ENCODE assay signal across 10 cellular contexts in the genomic region with DNA sequence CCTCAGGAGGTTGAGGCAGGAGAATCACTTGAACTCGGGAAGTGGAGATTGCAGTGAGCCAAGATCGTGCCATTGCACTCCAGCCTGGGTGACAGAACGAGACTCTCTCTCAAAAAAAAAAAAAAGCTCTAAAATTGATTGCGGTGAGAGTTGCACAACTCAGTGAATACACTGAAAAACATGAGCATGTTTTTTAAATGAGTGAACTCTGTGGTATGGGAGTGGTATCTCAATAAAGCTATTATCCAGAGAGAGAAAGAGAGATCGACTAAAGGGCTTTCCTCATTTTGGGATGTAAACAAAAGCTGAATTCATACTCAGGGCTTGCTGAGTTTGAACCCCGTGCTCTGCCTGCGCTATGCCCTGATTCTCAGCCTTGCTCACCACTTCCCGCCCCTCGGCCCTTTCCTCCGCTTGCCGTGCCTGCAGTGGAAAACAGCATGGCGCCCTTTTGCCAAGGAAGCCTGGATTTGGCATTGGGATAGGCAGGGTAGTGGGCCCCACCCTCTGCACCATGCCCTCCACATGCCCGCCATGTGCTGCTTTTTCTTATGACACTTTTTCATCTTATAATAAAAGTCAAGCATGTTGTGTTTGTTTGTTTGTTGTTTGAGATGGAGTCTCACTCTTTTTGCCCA.
DNase-seq lines count a peak whose midpoint lies in the region; ATAC-seq lines count a peak whose summit lies in the region.
"Had no signal": no experiment of that assay in that cellular context is flagged by ENCODE, and none has a peak within 500 bp of the region (broad histone marks: within the 10 kb centered on the region; RNA-seq: fewer than 3 reads in every experiment).

No MANE protein-coding gene starts in this region.

- 30 to 40% methylated on average over 13 of the region's 13 CpGs for WGBS in GM23248 (ENCODE audit: low coverage in 1 of 2, low lambda C conversion rate in 2 of 2, missing lambda C conversion rate in 2 of 2), 2 experiments
- no CpG with 5 or more reads among the region's 13 CpGs for WGBS in mesendoderm (ENCODE audit: extremely low coverage, insufficient coverage, low lambda C conversion rate)

- H3K4me2 ChIP-seq in GM23248 (ENCODE audit: unreplicated experiment) (peak overlapping the region; percentile 77), mesendoderm (ENCODE audit: low read length) (no peak overlapping the region)

- H2BK5ac ChIP-seq in mesendoderm (ENCODE audit: low read length), result no peak overlapping the region

- H3K36me3 ChIP-seq in GM23248 (ENCODE audit: low read depth), result no peaks in the 10 kb centered on the region; the same call in 1 of the 2 replicates
- H3K36me3 ChIP-seq in mesendoderm (ENCODE audit: control insufficient read depth, insufficient read depth, low read length), result no peaks in the 10 kb centered on the region

- no peaks in the 10 kb centered on the region for H3K9me3 ChIP-seq in GM23248 (ENCODE audit: low read depth)

- H3K27ac Mint-ChIP-seq in activated T-helper 1 cell treated with anti-CD3 and anti-CD28 coated beads, Interleukin-12 subunit alpha, Interleukin-12 subunit beta, Interleukin-2, Interleukin-4 antibody, amounts not matched to agents 30 ng/mL and 10 ng/mL and 1 ng/mL, durations not matched to agents 14 hours and 24 hours and 36 hours, result peak overlapping the region; percentile 58

- H3K79me2 ChIP-seq in GM23248 (ENCODE audit: insufficient read depth) (no peaks in the 10 kb centered on the region), mesendoderm (ENCODE audit: control insufficient read depth, insufficient read depth, low read length) (no peaks in the 10 kb centered on the region)

- H3K9ac ChIP-seq in GM23248 (peak overlapping the region; percentile 88), mesendoderm (ENCODE audit: low read length) (no peak overlapping the region)

- H4K8ac ChIP-seq in mesendoderm (ENCODE audit: low read depth, low read length), result no peak overlapping the region

- no peak overlapping the region for H2BK15ac ChIP-seq in mesendoderm (replicated peaks; ENCODE audit: low read depth)

- intact Hi-C loops in activated T-helper 1 cell treated with anti-CD3 and anti-CD28 coated beads, Interleukin-12 subunit alpha, Interleukin-12 subunit beta, Interleukin-2, Interleukin-4 antibody, amounts not matched to agents 30 ng/mL and 10 ng/mL and 1 ng/mL, durations not matched to agents 14 hours and 24 hours and 36 hours (cut with micrococcal nuclease), result no loop called here

- H2AK5ac ChIP-seq in mesendoderm (ENCODE audit: low read length), result no peak overlapping the region

- peaks cover 61% of the 10 kb centered on the region for H3K4me1 ChIP-seq in GM23248 (ENCODE audit: insufficient read depth)
- no peaks in the 10 kb centered on the region for H3K4me1 ChIP-seq in mesendoderm (ENCODE audit: control insufficient read depth, low read depth, low read length)

- H3F3A ChIP-seq in GM23248 (ENCODE audit: insufficient read depth), result peaks cover 48% of the 10 kb centered on the region

- no peaks in the 10 kb centered on the region for H3K9me2 ChIP-seq in GM23248 (ENCODE audit: insufficient read depth)

- peaks cover 7% of the 10 kb centered on the region for H3K36me3 Mint-ChIP-seq in activated T-helper 1 cell treated with anti-CD3 and anti-CD28 coated beads, Interleukin-12 subunit alpha, Interleukin-12 subunit beta, Interleukin-2, Interleukin-4 antibody, amounts not matched to agents 30 ng/mL and 10 ng/mL and 1 ng/mL, durations not matched to agents 14 hours and 24 hours and 36 hours (ENCODE audit: low read depth)

- ATAC-seq in GM18870 (IDR thresholded peaks at IDR 0.05; ENCODE audit: unreplicated experiment) (no peak), HG03460 (IDR thresholded peaks at IDR 0.05; ENCODE audit: unreplicated experiment) (no peak)

- no peak overlapping the region for H3K18ac ChIP-seq in mesendoderm (ENCODE audit: low read length)

- H3K27me3 Mint-ChIP-seq in activated T-helper 1 cell treated with anti-CD3 and anti-CD28 coated beads, Interleukin-12 subunit alpha, Interleukin-12 subunit beta, Interleukin-2, Interleukin-4 antibody, amounts not matched to agents 30 ng/mL and 10 ng/mL and 1 ng/mL, durations not matched to agents 14 hours and 24 hours and 36 hours (ENCODE audit: insufficient read depth), result no peaks in the 10 kb centered on the region

- H3K4ac ChIP-seq in mesendoderm (ENCODE audit: low read depth, low read length), result no peak overlapping the region

- H2AFZ ChIP-seq in GM23248, result no peak overlapping the region

- peak; percentile 73 for DNase-seq in AG08395 (ENCODE audit: low spot score)
- peak; percentile 90 for DNase-seq in GM23248
- DNase-seq in activated T-helper 1 cell treated with anti-CD3 and anti-CD28 coated beads, Interleukin-12 subunit alpha, Interleukin-12 subunit beta, Interleukin-2, Interleukin-4 antibody, amounts not matched to agents 30 ng/mL and 10 ng/mL and 1 ng/mL, durations not matched to agents 14 hours and 24 hours and 36 hours (ENCODE audit: low spot score), result no peak
- peak; percentile 91 for DNase-seq in iris pigment epithelial cell (ENCODE audit: low read depth)
- no peak for DNase-seq in mesendoderm
- DNase-seq in NCI-H2107 (lab: John Stamatoyannopoulos, UW), result no peak
- DNase-seq: activated T-cell treated with anti-CD3 and anti-CD28 coated beads, Interleukin-2, amount 50 U/mL, for 1 hour; SHP77 had no signal

- H3K4me1 Mint-ChIP-seq in activated T-helper 1 cell treated with anti-CD3 and anti-CD28 coated beads, Interleukin-12 subunit alpha, Interleukin-12 subunit beta, Interleukin-2, Interleukin-4 antibody, amounts not matched to agents 30 ng/mL and 10 ng/mL and 1 ng/mL, durations not matched to agents 14 hours and 24 hours and 36 hours (ENCODE audit: low read depth), result peaks cover 57% of the 10 kb centered on the region

- peak overlapping the region; percentile 57 for H3K4me3 Mint-ChIP-seq in activated T-helper 1 cell treated with anti-CD3 and anti-CD28 coated beads, Interleukin-12 subunit alpha, Interleukin-12 subunit beta, Interleukin-2, Interleukin-4 antibody, amounts not matched to agents 30 ng/mL and 10 ng/mL and 1 ng/mL, durations not matched to agents 14 hours and 24 hours and 36 hours

- no peak overlapping the region for H3K23ac ChIP-seq in mesendoderm (ENCODE audit: low read length)

- H3K4me3 ChIP-seq in GM23248, result peak overlapping the region; percentile 28; the same call in 1 of the 2 replicates
- H3K4me3 ChIP-seq in mesendoderm (ENCODE audit: low read length), result no peak overlapping the region

- H4K20me1 ChIP-seq in GM23248 (ENCODE audit: insufficient read depth), result no peaks in the 10 kb centered on the region

- no peak overlapping the region for H4K5ac ChIP-seq in mesendoderm (ENCODE audit: low read length)

- no peaks in the 10 kb centered on the region for H3K79me1 ChIP-seq in mesendoderm (ENCODE audit: low read length)

- H2BK120ac ChIP-seq in mesendoderm (ENCODE audit: low read depth, low read length), result no peak overlapping the region

- H3K9me3 Mint-ChIP-seq in activated T-helper 1 cell treated with anti-CD3 and anti-CD28 coated beads, Interleukin-12 subunit alpha, Interleukin-12 subunit beta, Interleukin-2, Interleukin-4 antibody, amounts not matched to agents 30 ng/mL and 10 ng/mL and 1 ng/mL, durations not matched to agents 14 hours and 24 hours and 36 hours, result peaks cover 10% of the 10 kb centered on the region

- in situ Hi-C loops in GM23248 (cut with MboI), result no loop called here

- H3K27me3 ChIP-seq in GM23248 (replicated peaks; ENCODE audit: insufficient read depth) (no peaks in the 10 kb centered on the region), mesendoderm (ENCODE audit: insufficient read depth, low read length, poor library complexity) (no peaks in the 10 kb centered on the region)

- peak overlapping the region; percentile 100 for H3K27ac ChIP-seq in GM23248
- H3K27ac ChIP-seq in mesendoderm (ENCODE audit: low read depth, low read length), result no peak overlapping the region

- no peak overlapping the region for H3K56ac ChIP-seq in mesendoderm (ENCODE audit: low read length)

Comparison
In these comparisons a context has a peak if more than half of its experiments do, and no peak if none do; other contexts are left out.
1. DNase-seq: peak in AG08395 (single experiment), GM23248 (single experiment) and iris pigment epithelial cell (single experiment); none in activated T-helper 1 cell treated with anti-CD3 and anti-CD28 coated beads, Interleukin-12 subunit alpha, Interleukin-12 subunit beta, Interleukin-2, Interleukin-4 antibody, amounts not matched to agents 30 ng/mL and 10 ng/mL and 1 ng/mL, durations not matched to agents 14 hours and 24 hours and 36 hours (single experiment), mesendoderm (single experiment) and NCI-H2107 (single experiment).